1 cellular context compared by ENCODE assay signal in the genomic region with DNA sequence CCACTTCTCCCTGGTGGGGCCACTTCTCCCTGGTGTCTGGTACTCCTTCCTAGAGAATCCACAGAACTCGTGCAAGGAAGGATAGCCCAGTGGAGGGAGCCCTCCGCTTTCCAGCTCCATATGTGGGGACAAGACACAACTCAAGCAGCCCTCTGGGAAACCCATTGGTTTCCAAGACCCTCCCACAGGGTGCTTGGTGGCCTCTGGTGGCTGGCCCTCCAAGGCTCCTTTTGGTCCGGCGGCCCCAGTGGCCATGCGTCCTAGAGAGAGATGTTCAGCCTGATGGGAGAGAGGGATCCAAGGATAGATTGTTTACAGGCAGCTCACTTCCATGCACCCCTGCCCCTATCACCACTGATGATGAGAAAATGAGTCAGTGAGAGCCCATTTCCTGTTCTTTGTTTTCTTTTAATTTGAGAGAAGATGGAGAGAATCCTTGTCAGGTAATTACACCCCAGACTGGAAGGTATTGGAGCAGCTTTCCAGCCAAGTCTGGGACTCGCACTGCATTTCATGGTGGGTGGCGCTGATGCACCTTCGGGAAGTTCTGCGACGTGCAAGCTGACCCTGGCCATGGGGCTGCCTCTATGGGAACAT.
TF ChIP-seq lines count a peak whose summit lies in the region.

No MANE protein-coding gene starts in this region.

TF ChIP-seq in SK-N-SH treated with all-trans-retinoic acid at 6 μM for 48 hours, 23 proteins besides CTCF, POLR2A, EP300 and RAD21 (continued from another document):
- TF ChIP-seq, protein P1, sequence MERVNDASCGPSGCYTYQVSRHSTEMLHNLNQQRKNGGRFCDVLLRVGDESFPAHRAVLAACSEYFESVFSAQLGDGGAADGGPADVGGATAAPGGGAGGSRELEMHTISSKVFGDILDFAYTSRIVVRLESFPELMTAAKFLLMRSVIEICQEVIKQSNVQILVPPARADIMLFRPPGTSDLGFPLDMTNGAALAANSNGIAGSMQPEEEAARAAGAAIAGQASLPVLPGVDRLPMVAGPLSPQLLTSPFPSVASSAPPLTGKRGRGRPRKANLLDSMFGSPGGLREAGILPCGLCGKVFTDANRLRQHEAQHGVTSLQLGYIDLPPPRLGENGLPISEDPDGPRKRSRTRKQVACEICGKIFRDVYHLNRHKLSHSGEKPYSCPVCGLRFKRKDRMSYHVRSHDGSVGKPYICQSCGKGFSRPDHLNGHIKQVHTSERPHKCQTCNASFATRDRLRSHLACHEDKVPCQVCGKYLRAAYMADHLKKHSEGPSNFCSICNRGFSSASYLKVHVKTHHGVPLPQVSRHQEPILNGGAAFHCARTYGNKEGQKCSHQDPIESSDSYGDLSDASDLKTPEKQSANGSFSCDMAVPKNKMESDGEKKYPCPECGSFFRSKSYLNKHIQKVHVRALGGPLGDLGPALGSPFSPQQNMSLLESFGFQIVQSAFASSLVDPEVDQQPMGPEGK (CRISPR knock-in tag; IDR thresholded peaks at IDR 0.05; ENCODE audit: borderline replicate concordance): no peak
- TF ChIP-seq, protein P2, sequence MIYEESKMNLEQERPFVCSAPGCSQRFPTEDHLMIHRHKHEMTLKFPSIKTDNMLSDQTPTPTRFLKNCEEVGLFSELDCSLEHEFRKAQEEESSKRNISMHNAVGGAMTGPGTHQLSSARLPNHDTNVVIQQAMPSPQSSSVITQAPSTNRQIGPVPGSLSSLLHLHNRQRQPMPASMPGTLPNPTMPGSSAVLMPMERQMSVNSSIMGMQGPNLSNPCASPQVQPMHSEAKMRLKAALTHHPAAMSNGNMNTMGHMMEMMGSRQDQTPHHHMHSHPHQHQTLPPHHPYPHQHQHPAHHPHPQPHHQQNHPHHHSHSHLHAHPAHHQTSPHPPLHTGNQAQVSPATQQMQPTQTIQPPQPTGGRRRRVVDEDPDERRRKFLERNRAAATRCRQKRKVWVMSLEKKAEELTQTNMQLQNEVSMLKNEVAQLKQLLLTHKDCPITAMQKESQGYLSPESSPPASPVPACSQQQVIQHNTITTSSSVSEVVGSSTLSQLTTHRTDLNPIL (CRISPR knock-in tag; IDR thresholded peaks at IDR 0.05; ENCODE audit: low read depth): no peak
- TF ChIP-seq OSR1 (CRISPR knock-in tag; IDR thresholded peaks at IDR 0.05): no peak
- no peak for TF ChIP-seq ZNF70 (CRISPR knock-in tag; IDR thresholded peaks at IDR 0.05)
- no peak for TF ChIP-seq PPARA (CRISPR knock-in tag; IDR thresholded peaks at IDR 0.05; ENCODE audit: borderline replicate concordance)
- no peak for TF ChIP-seq RARB (CRISPR knock-in tag; IDR thresholded peaks at IDR 0.05)
